1 cellular context compared by ENCODE assay signal in genomic region chr10:44963772-44964633, GRCh38.
TF ChIP-seq lines count a peak whose summit lies in the region.

No MANE protein-coding gene starts in this region.

TF ChIP-seq in HepG2, 621 proteins besides CTCF, POLR2A, EP300 and RAD21 (continued from another document and continues in another):
- TF ChIP-seq NONO (IDR thresholded peaks at IDR 0.05) (no peak), NONO (CRISPR knock-in tag; conservative IDR thresholded peaks at IDR 0.05) (peak; percentile 76; the same call in 1 of the 2 replicates), DNMT1 (CRISPR knock-in tag; IDR thresholded peaks at IDR 0.05) (no peak), HNRNPH1 (optimal IDR thresholded peaks at IDR 0.05; ENCODE audit: low read depth, low read length) (peak; percentile 41), PRPF4 (IDR thresholded peaks at IDR 0.05; ENCODE audit: low read depth, low read length, poor library complexity, severe bottlenecking) (peak; percentile 100), ZNF10 (CRISPR knock-in tag; IDR thresholded peaks at IDR 0.05; ENCODE audit: borderline replicate concordance, low read depth) (no peak), HNRNPL (IDR thresholded peaks at IDR 0.05; ENCODE audit: low read depth, low read length) (peak; percentile 95), ZNF687 (CRISPR knock-in tag; IDR thresholded peaks at IDR 0.05) (peak; percentile 86), HES4 (CRISPR knock-in tag; IDR thresholded peaks at IDR 0.05; ENCODE audit: borderline replicate concordance) (no peak), KLF16 (CRISPR knock-in tag; IDR thresholded peaks at IDR 0.05) (peak in 1 of 2 experiments; percentile 64; a peak in 1 of 4 replicates), CEBPG (CRISPR knock-in tag; IDR thresholded peaks at IDR 0.05) (peak; percentile 20; the same call in 1 of the 2 replicates), BORCS8-MEF2B (CRISPR knock-in tag; IDR thresholded peaks at IDR 0.05) (peak; percentile 62), IKZF5 (CRISPR knock-in tag; IDR thresholded peaks at IDR 0.05) (peak; percentile 65; the same call in 1 of the 2 replicates), ZNF879 (CRISPR knock-in tag; IDR thresholded peaks at IDR 0.05) (no peak), HOXA3 (CRISPR knock-in tag; IDR thresholded peaks at IDR 0.05) (peak; percentile 64), MED8 (CRISPR knock-in tag; IDR thresholded peaks at IDR 0.05; ENCODE audit: insufficient replicate concordance) (no peak), MEIS2 (CRISPR knock-in tag; IDR thresholded peaks at IDR 0.05) (peak; percentile 55), ZNF770 (CRISPR knock-in tag; IDR thresholded peaks at IDR 0.05) (peak; percentile 46; the same call in 1 of the 2 replicates), ISL2 (CRISPR knock-in tag; IDR thresholded peaks at IDR 0.05) (peak; percentile 82), KMT2A (CRISPR knock-in tag; IDR thresholded peaks at IDR 0.05) (peak; percentile 62; the same call in 1 of the 2 replicates), ZNF33B (CRISPR knock-in tag; IDR thresholded peaks at IDR 0.05) (no peak), IRF2 (CRISPR knock-in tag; IDR thresholded peaks at IDR 0.05) (peak; percentile 64), ZBTB7B (CRISPR knock-in tag; IDR thresholded peaks at IDR 0.05) (peak; percentile 78; the same call in 1 of the 2 replicates), ZNF713 (CRISPR knock-in tag; IDR thresholded peaks at IDR 0.05) (no peak), ZNF576 (CRISPR knock-in tag; IDR thresholded peaks at IDR 0.05) (no peak), POGK (CRISPR knock-in tag; conservative IDR thresholded peaks at IDR 0.05) (0 out of 2 replicates have a peak, but pooled peaks have one; percentile 3), POLR2AphosphoS5 (IDR thresholded peaks at IDR 0.05; ENCODE audit: low read depth, low read length) (peak; percentile 36; the same call in 1 of the 2 replicates), RBM39 (IDR thresholded peaks at IDR 0.05; ENCODE audit: low read depth, low read length, poor library complexity, severe bottlenecking) (peak; percentile 72), ZNF569 (CRISPR knock-in tag; IDR thresholded peaks at IDR 0.05; ENCODE audit: borderline replicate concordance) (no peak), SRY (CRISPR knock-in tag; IDR thresholded peaks at IDR 0.05) (no peak), YY1 (IDR thresholded peaks at IDR 0.05; ENCODE audit: insufficient read depth, insufficient replicate concordance, low read depth, low read length) (peak; percentile 57), ZNF580 (CRISPR knock-in tag; IDR thresholded peaks at IDR 0.05; ENCODE audit: borderline replicate concordance, low read depth) (0 out of 2 replicates have a peak, but pooled peaks have one; percentile 21), NFRKB (IDR thresholded peaks at IDR 0.05) (no peak), ZNF451 (CRISPR knock-in tag; IDR thresholded peaks at IDR 0.05) (no peak), KDM2A (CRISPR knock-in tag; IDR thresholded peaks at IDR 0.05; ENCODE audit: borderline replicate concordance, low read depth) (peak; percentile 63; the same call in 1 of the 2 replicates), MLX (CRISPR knock-in tag; IDR thresholded peaks at IDR 0.05) (0 out of 2 replicates have a peak, but pooled peaks have one; percentile 56)
- TF ChIP-seq, protein P1, sequence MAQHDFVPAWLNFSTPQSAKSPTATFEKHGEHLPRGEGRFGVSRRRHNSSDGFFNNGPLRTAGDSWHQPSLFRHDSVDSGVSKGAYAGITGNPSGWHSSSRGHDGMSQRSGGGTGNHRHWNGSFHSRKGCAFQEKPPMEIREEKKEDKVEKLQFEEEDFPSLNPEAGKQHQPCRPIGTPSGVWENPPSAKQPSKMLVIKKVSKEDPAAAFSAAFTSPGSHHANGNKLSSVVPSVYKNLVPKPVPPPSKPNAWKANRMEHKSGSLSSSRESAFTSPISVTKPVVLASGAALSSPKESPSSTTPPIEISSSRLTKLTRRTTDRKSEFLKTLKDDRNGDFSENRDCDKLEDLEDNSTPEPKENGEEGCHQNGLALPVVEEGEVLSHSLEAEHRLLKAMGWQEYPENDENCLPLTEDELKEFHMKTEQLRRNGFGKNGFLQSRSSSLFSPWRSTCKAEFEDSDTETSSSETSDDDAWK (CRISPR knock-in tag; IDR thresholded peaks at IDR 0.05) = no peak
- TF ChIP-seq, protein P2, sequence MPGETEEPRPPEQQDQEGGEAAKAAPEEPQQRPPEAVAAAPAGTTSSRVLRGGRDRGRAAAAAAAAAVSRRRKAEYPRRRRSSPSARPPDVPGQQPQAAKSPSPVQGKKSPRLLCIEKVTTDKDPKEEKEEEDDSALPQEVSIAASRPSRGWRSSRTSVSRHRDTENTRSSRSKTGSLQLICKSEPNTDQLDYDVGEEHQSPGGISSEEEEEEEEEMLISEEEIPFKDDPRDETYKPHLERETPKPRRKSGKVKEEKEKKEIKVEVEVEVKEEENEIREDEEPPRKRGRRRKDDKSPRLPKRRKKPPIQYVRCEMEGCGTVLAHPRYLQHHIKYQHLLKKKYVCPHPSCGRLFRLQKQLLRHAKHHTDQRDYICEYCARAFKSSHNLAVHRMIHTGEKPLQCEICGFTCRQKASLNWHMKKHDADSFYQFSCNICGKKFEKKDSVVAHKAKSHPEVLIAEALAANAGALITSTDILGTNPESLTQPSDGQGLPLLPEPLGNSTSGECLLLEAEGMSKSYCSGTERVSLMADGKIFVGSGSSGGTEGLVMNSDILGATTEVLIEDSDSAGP (CRISPR knock-in tag; IDR thresholded peaks at IDR 0.05; ENCODE audit: borderline replicate concordance) = peak; percentile 65; the same call in 1 of the 2 replicates
- TF ChIP-seq, protein P3, sequence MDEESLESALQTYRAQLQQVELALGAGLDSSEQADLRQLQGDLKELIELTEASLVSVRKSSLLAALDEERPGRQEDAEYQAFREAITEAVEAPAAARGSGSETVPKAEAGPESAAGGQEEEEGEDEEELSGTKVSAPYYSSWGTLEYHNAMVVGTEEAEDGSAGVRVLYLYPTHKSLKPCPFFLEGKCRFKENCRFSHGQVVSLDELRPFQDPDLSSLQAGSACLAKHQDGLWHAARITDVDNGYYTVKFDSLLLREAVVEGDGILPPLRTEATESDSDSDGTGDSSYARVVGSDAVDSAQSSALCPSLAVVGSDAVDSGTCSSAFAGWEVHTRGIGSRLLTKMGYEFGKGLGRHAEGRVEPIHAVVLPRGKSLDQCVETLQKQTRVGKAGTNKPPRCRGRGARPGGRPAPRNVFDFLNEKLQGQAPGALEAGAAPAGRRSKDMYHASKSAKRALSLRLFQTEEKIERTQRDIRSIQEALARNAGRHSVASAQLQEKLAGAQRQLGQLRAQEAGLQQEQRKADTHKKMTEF (CRISPR knock-in tag; IDR thresholded peaks at IDR 0.05) = peak; percentile 84; the same call in 1 of the 2 replicates
- TF ChIP-seq, protein P4, sequence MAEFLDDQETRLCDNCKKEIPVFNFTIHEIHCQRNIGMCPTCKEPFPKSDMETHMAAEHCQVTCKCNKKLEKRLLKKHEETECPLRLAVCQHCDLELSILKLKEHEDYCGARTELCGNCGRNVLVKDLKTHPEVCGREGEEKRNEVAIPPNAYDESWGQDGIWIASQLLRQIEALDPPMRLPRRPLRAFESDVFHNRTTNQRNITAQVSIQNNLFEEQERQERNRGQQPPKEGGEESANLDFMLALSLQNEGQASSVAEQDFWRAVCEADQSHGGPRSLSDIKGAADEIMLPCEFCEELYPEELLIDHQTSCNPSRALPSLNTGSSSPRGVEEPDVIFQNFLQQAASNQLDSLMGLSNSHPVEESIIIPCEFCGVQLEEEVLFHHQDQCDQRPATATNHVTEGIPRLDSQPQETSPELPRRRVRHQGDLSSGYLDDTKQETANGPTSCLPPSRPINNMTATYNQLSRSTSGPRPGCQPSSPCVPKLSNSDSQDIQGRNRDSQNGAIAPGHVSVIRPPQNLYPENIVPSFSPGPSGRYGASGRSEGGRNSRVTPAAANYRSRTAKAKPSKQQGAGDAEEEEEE (CRISPR knock-in tag; IDR thresholded peaks at IDR 0.05; ENCODE audit: borderline replicate concordance) = no peak
- TF ChIP-seq, protein P5, sequence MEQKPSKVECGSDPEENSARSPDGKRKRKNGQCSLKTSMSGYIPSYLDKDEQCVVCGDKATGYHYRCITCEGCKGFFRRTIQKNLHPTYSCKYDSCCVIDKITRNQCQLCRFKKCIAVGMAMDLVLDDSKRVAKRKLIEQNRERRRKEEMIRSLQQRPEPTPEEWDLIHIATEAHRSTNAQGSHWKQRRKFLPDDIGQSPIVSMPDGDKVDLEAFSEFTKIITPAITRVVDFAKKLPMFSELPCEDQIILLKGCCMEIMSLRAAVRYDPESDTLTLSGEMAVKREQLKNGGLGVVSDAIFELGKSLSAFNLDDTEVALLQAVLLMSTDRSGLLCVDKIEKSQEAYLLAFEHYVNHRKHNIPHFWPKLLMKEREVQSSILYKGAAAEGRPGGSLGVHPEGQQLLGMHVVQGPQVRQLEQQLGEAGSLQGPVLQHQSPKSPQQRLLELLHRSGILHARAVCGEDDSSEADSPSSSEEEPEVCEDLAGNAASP (CRISPR knock-in tag; IDR thresholded peaks at IDR 0.05; ENCODE audit: borderline replicate concordance) = peak; percentile 65
- TF ChIP-seq, protein P6, sequence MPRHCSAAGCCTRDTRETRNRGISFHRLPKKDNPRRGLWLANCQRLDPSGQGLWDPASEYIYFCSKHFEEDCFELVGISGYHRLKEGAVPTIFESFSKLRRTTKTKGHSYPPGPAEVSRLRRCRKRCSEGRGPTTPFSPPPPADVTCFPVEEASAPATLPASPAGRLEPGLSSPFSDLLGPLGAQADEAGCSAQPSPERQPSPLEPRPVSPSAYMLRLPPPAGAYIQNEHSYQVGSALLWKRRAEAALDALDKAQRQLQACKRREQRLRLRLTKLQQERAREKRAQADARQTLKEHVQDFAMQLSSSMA (CRISPR knock-in tag; IDR thresholded peaks at IDR 0.05) = 0 out of 2 replicates have a peak, but pooled peaks have one; percentile 14
